ENCODE assay signal across 15 cellular contexts in genomic region chr5:134813407-134813806, GRCh38. TPM values are rescaled to one million over a fixed set of nuclear protein-coding genes. Genes with fewer than 3 reads are reported as not detected.
DNase-seq lines count a peak whose midpoint lies in the region; ATAC-seq and TF ChIP-seq lines count a peak whose summit lies in the region.
"Had no signal": no experiment of that assay in that cellular context is flagged by ENCODE, and none has a peak within 500 bp of the region (broad histone marks: within the 10 kb centered on the region; RNA-seq: fewer than 3 reads in every experiment).

No MANE protein-coding gene starts in this region.

- no peaks in the 10 kb centered on the region for H3K27me3 ChIP-seq in foreskin keratinocyte

- TF ChIP-seq CTCF in NB4 (IDR thresholded peaks at IDR 0.05; ENCODE audit: low read depth, low read length) (no peak), foreskin keratinocyte (conservative IDR thresholded peaks at IDR 0.05) (no peak)

- no peak overlapping the region for H3K4me3 ChIP-seq in NB4 (ENCODE audit: low read depth, low read length)
- H3K4me3 ChIP-seq: HAP-1 had no signal

- DNase-seq in activated CD4-positive, CD25-positive, alpha-beta regulatory T cell (lab: John Stamatoyannopoulos, UW): no peak
- DNase-seq in NB4 (ENCODE audit: low read depth) (peak; percentile 9), memory B cell (ENCODE audit: low spot score in 2 of 2) (no peak), caudate nucleus (lab: John Stamatoyannopoulos, UW) (no peak), foreskin keratinocyte (no peak), SKM-1 (lab: John Stamatoyannopoulos, UW; ENCODE audit: unreplicated experiment) (no peak)
- DNase-seq: dermis blood vessel endothelial cell; kidney glomerular epithelial cell; NCI-H1436 treated with DMSO at 0.1 percent for 48 hours; NK-92 treated with Interleukin-12 subunit alpha and Interleukin-12 subunit beta, amount 100 ng/mL, for 24 hours; stimulated activated CD4-positive, alpha-beta T cell treated with anti-CD3 and anti-CD28 coated beads, Interleukin-12 subunit alpha, Interleukin-12 subunit beta, amount 100 ng/mL, for 4 hours had no signal

- no peaks in the 10 kb centered on the region for H3K4me1 ChIP-seq in foreskin keratinocyte
- H3K4me1 ChIP-seq: HAP-1 had no signal

- H3K4me1 Mint-ChIP-seq in memory B cell: peaks cover 6% of the 10 kb centered on the region
- H3K4me1 Mint-ChIP-seq: neural crest cell had no signal

- H3K27ac ChIP-seq in caudate nucleus (ENCODE audit: low read depth, low read length): no peak overlapping the region
- no peak overlapping the region for H3K27ac ChIP-seq in foreskin keratinocyte

- H3K27ac Mint-ChIP-seq in memory B cell: peak overlapping the region; percentile 85

- ATAC-seq in activated CD4-positive, CD25-positive, alpha-beta regulatory T cell treated with anti-CD3 and anti-CD28 coated beads, Interleukin-2, amount 50 U/mL, for 24 hours: peak; percentile 84 to 87
- ATAC-seq in GM21619 (IDR thresholded peaks at IDR 0.05; ENCODE audit: unreplicated experiment): peak; percentile 50
- peak; percentile 72 for ATAC-seq in memory B cell (ENCODE audit: low read depth)
- ATAC-seq in foreskin keratinocyte: no peak

- peaks cover 18% of the 10 kb centered on the region for H3K36me3 Mint-ChIP-seq in memory B cell

- no peaks in the 10 kb centered on the region for H3K27me3 Mint-ChIP-seq in memory B cell

- no peak for TF ChIP-seq POLR2A in NB4 (IDR thresholded peaks at IDR 0.05; ENCODE audit: extremely low read depth, insufficient read length)

- no peak overlapping the region for H3K4me3 Mint-ChIP-seq in memory B cell
- H3K4me3 Mint-ChIP-seq: neural crest cell had no signal

- H3K9me3 Mint-ChIP-seq in memory B cell: no peaks in the 10 kb centered on the region
- H3K9me3 Mint-ChIP-seq: neural crest cell had no signal

RNA-seq across cellular contexts. Expression of gene C5orf24, which starts 32.4 kb away (rescaled TPM):
- 23.8 and 24.1 TPM in 2 replicates for total RNA-seq in foreskin keratinocyte
- polyA plus RNA-seq in foreskin keratinocyte: 8.5 and 9.8 TPM in 2 replicates

RNA-seq across cellular contexts. Expression of gene DDX46, which starts 54.8 kb away (rescaled TPM):
- total RNA-seq in foreskin keratinocyte: 38.4 and 47.1 TPM in 2 replicates
- polyA plus RNA-seq in foreskin keratinocyte: 15.0 and 19.7 TPM in 2 replicates
